In genomic region chr16:31367875-31368274, GRCh38 we compare ENCODE assay signal across 26 cellular contexts. TPM values are rescaled to one million over a fixed set of nuclear protein-coding genes. Genes with fewer than 3 reads are reported as not detected.
DNase-seq lines count a peak whose midpoint lies in the region; ATAC-seq and TF ChIP-seq lines count a peak whose summit lies in the region.
"Had no signal": no experiment of that assay in that cellular context is flagged by ENCODE, and none has a peak within 500 bp of the region (broad histone marks: within the 10 kb centered on the region; RNA-seq: fewer than 3 reads in every experiment).

No MANE protein-coding gene starts in this region.

- H4K20me1 ChIP-seq in BLaER1 treated with 17β-estradiol and CSF1 and Interleukin-3, amounts not matched to agents 10 nM and 100 nM, result peaks cover 0 to 7% (median 0%) of the 10 kb centered on the region in 11 experiments; a peak in 1 of 22 replicates

- H3K4me1 ChIP-seq in BLaER1 treated with 17β-estradiol and CSF1 and Interleukin-3, amounts not matched to agents 10 nM and 100 nM, result peaks cover 34 to 84% (median 62%) of the 10 kb centered on the region in 10 experiments
- H3K4me1 ChIP-seq in lower lobe of right lung, result peaks cover 5% of the 10 kb centered on the region
- H3K4me1 ChIP-seq: psoas muscle had no signal

- no peaks in the 10 kb centered on the region for H3K27me3 ChIP-seq in BLaER1 treated with 17β-estradiol and CSF1 and Interleukin-3, amounts not matched to agents 10 nM and 100 nM
- H3K27me3 ChIP-seq in HL-60 (ENCODE audit: insufficient read depth, poor library complexity, severe bottlenecking) (no peaks in the 10 kb centered on the region), lower lobe of right lung (ENCODE audit: low read depth) (peaks cover 5% of the 10 kb centered on the region)
- H3K27me3 ChIP-seq: hepatocyte had no signal

- H3K4me3 ChIP-seq in BLaER1 treated with 17β-estradiol and CSF1 and Interleukin-3, amounts not matched to agents 10 nM and 100 nM, result no peak overlapping the region
- H3K4me3 ChIP-seq in HL-60 (replicated peaks; ENCODE audit: insufficient read depth, low read length) (no peak overlapping the region), lower lobe of right lung (no peak overlapping the region)
- H3K4me3 ChIP-seq: hepatocyte, psoas muscle had no signal

- H3K27ac ChIP-seq in BLaER1 treated with 17β-estradiol and CSF1 and Interleukin-3, amounts not matched to agents 10 nM and 100 nM, result peak overlapping the region; percentile 70 to 90 (median 82)
- H3K27ac ChIP-seq in HL-60 (replicated peaks) (peak overlapping the region; percentile 53), lower lobe of right lung (no peak overlapping the region)
- H3K27ac ChIP-seq: hepatocyte, psoas muscle had no signal

- TF ChIP-seq CTCF in HL-60 (IDR thresholded peaks at IDR 0.05; ENCODE audit: insufficient read depth, low read length) (no peak), lower lobe of right lung (IDR thresholded peaks at IDR 0.05) (no peak)

- DNase-seq in HL-60 (ENCODE audit: low read depth in 1 of 2, low spot score in 1 of 2) (peak; percentile 87 to 89), SIG-M5 treated with dmso at 0.1 percent for 504 hours (lab: John Stamatoyannopoulos, UW; ENCODE audit: unreplicated experiment) (peak; percentile 96), lower lobe of right lung (no peak), NCI-H2196 (lab: John Stamatoyannopoulos, UW; ENCODE audit: unreplicated experiment) (no peak), NCI-H446 treated with DMSO at 0.1 percent for 48 hours (lab: John Stamatoyannopoulos, UW) (no peak)
- no peak for DNase-seq in effector CD8-positive, alpha-beta T cell (lab: John Stamatoyannopoulos, UW)
- DNase-seq: activated CD4-positive, CD25-positive, alpha-beta regulatory T cell treated with anti-CD3 and anti-CD28 coated beads, Interleukin-2, amount 50 U/mL, for 72 hours; activated T-cell treated with anti-CD3 and anti-CD28 coated beads, Interleukin-2, amount 50 U/mL, for 72 hours; foreskin fibroblast; immature natural killer cell; NCI-H1105 treated with DMSO at 0.1 percent for 48 hours; NCI-H2029 treated with DMSO at 0.1 percent for 48 hours; NCI-H510A; psoas muscle; RPMI8226; stimulated activated CD4-positive, alpha-beta T cell treated with anti-CD3 and anti-CD28 coated beads, Interleukin-2, amount 100 ng/mL, for 24 hours; T1000 had no signal

- ATAC-seq in lower lobe of right lung, result peak; percentile 53 to 70
- ATAC-seq: activated T-cell treated with anti-CD3 and anti-CD28 coated beads, Interleukin-2, amount 50 U/mL, for 72 hours; psoas muscle; SK-N-SH treated with all-trans-retinoic acid at 6 μM for 48 hours; stimulated activated effector memory CD8-positive, alpha-beta T cell treated with anti-CD3 and anti-CD28 coated beads, Interleukin-12 subunit alpha, Interleukin-12 subunit beta, amount 100 ng/mL, for 72 hours had no signal

- peaks cover 0 to 19% (median 0%) of the 10 kb centered on the region in 11 experiments; a peak in 3 of 22 replicates for H3K9me3 ChIP-seq in BLaER1 treated with 17β-estradiol and CSF1 and Interleukin-3, amounts not matched to agents 10 nM and 100 nM (replicated peaks in 1 of 11)
- H3K9me3 ChIP-seq in lower lobe of right lung, result no peaks in the 10 kb centered on the region
- H3K9me3 ChIP-seq: psoas muscle had no signal

- H3K36me3 ChIP-seq in BLaER1 treated with 17β-estradiol and CSF1 and Interleukin-3, amounts not matched to agents 10 nM and 100 nM, result peaks cover 0 to 76% (median 0%) of the 10 kb centered on the region in 11 experiments; a peak in 6 of 22 replicates
- H3K36me3 ChIP-seq in lower lobe of right lung, result no peaks in the 10 kb centered on the region

- peak overlapping the region; percentile 52 to 87 (median 78) for H3K4me2 ChIP-seq in BLaER1 treated with 17β-estradiol and CSF1 and Interleukin-3, amounts not matched to agents 10 nM and 100 nM
- H3K4me2 ChIP-seq: hepatocyte had no signal

- peak overlapping the region; percentile 31 to 76 (median 68); a peak in 18 of 22 replicates for H3K9ac ChIP-seq in BLaER1 treated with 17β-estradiol and CSF1 and Interleukin-3, amounts not matched to agents 10 nM and 100 nM

- intact Hi-C loops in lower lobe of right lung (cut with DNase I), result no loop called here

RNA-seq across cellular contexts. Expression of gene ITGAX, which starts 12.9 kb away (rescaled TPM):
- total RNA-seq in lower lobe of right lung, result 188 TPM
- total RNA-seq: LHCN-M2 had no signal

RNA-seq across cellular contexts. Expression of gene ITGAD, which starts 25.3 kb away (rescaled TPM):
- 0.62 TPM for total RNA-seq in lower lobe of right lung
- total RNA-seq: activated CD8-positive, alpha-beta memory T cell treated with anti-CD3 and anti-CD28 coated beads for 36 hours; epithelial cell of proximal tubule; hepatocyte; HT1080; LHCN-M2; lower leg skin had no signal

Comparison
In these comparisons a context has a peak if more than half of its experiments do, and no peak if none do; other contexts are left out.
1. DNase-seq: peak in HL-60 (2 of 2) and SIG-M5 treated with dmso at 0.1 percent for 504 hours (single experiment); none in lower lobe of right lung (single experiment), effector CD8-positive, alpha-beta T cell (single experiment), NCI-H2196 (single experiment) and NCI-H446 treated with DMSO at 0.1 percent for 48 hours (single experiment).